Comparison of ENCODE assay signal across 8 cellular contexts in the genomic region with DNA sequence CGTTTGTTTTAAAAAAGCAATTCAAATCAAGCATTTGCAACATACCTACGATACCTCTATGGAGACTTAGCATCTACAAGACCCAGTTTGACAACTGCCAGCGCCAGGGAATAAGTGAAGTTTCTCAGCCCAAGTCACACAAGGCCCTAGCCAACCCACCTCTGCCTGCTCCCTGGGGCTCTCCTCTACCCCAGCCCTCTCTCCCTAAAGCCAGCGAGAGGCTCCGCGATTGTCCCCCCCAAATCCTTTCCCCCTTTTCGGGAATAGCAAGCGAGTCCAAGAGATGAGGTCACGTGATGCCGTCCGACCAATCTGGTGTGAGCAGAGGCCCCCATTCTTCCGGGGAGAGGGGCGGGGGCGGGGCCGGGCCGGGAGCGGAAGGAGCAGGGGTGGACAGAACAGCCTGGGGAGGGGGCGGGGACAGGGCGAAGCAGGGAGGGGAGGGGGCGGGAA.
DNase-seq lines count a peak whose midpoint lies in the region; ATAC-seq, FAIRE-seq and TF ChIP-seq lines count a peak whose summit lies in the region.

No MANE protein-coding gene starts in this region.

- no peaks in the 10 kb centered on the region for H3K36me3 ChIP-seq in heart left ventricle
- no peaks in the 10 kb centered on the region for H3K36me3 ChIP-seq in pancreas
- H3K36me3 ChIP-seq in thymus (ENCODE audit: control insufficient read depth, insufficient read depth), result no peaks in the 10 kb centered on the region

- ATAC-seq in GM21723 (IDR thresholded peaks at IDR 0.05; ENCODE audit: unreplicated experiment) (peak; percentile 77), heart left ventricle (peak; percentile 92 to 96 (median 96)), pancreas (peak; percentile 95 to 97 (median 96))
- peak; percentile 90 for ATAC-seq in activated naive CD8-positive, alpha-beta T cell treated with anti-CD3 and anti-CD28 coated beads, Interleukin-2, amount 10 ng/mL, durations not matched to agents 7 days and 5 days (ENCODE audit: low read depth)

- DNase-seq in DMS153 treated with DMSO at 0.1 percent for 48 hours (lab: John Stamatoyannopoulos, UW; ENCODE audit: unreplicated experiment), result peak; percentile 78
- peak; percentile 57 for DNase-seq in LoVo (ENCODE audit: low spot score)
- DNase-seq in SKM-1 treated with dmso at 0.1 percent for 144 hours (lab: John Stamatoyannopoulos, UW; ENCODE audit: unreplicated experiment), result peak; percentile 48
- peak; percentile 74 for DNase-seq in activated naive CD8-positive, alpha-beta T cell treated with anti-CD3 and anti-CD28 coated beads, Interleukin-2, amount 10 ng/mL, durations not matched to agents 7 days and 5 days
- peak; percentile 94 to 96 (median 95) for DNase-seq in heart left ventricle
- peak; percentile 93 to 96 (median 94) for DNase-seq in pancreas

- H3K9me3 ChIP-seq in heart left ventricle (no peaks in the 10 kb centered on the region), pancreas (no peaks in the 10 kb centered on the region), thymus (ENCODE audit: control insufficient read depth) (no peaks in the 10 kb centered on the region)

- no peak for TF ChIP-seq POLR2A in heart left ventricle (IDR thresholded peaks at IDR 0.05)

- 0 to 1% (median 1%) methylated on average over 8 to 17 of the region's 20 CpGs for whole genome bisulfite sequencing in heart left ventricle, 4 donors
- WGBS in pancreas, 2 donors, result 1% methylated on average over 12 to 17 of the region's 20 CpGs
- under 1% methylated on average over 19 of the region's 20 CpGs for WGBS in thymus

- no peaks in the 10 kb centered on the region for H3K9me3 Mint-ChIP-seq in activated naive CD8-positive, alpha-beta T cell treated with anti-CD3 and anti-CD28 coated beads, Interleukin-2, amount 10 ng/mL, durations not matched to agents 7 days and 5 days

- intact Hi-C loops in heart left ventricle (cut with DNase I), result loop anchor here in 1 of 10 donors (5.0 kb wide), 1 partner anchor 465 kb away; a partner anchor contains a TSS
- intact Hi-C loops in pancreas (cut with DNase I), result no loop called here

- FAIRE-seq in pancreas (lab: Jason Lieb, UNC), result no peak

- H3K27ac Mint-ChIP-seq in activated naive CD8-positive, alpha-beta T cell treated with anti-CD3 and anti-CD28 coated beads, Interleukin-2, amount 10 ng/mL, durations not matched to agents 7 days and 5 days, result peak overlapping the region; percentile 84

- peaks cover 6% of the 10 kb centered on the region for H3K4me1 Mint-ChIP-seq in activated naive CD8-positive, alpha-beta T cell treated with anti-CD3 and anti-CD28 coated beads, Interleukin-2, amount 10 ng/mL, durations not matched to agents 7 days and 5 days

- POLR2A ChIA-PET in activated naive CD8-positive, alpha-beta T cell treated with anti-CD3 and anti-CD28 coated beads, Interleukin-2, amount 10 ng/mL, durations not matched to agents 7 days and 5 days (lab: Charles Lee), result no interaction called here

- no peaks in the 10 kb centered on the region for H3K27me3 ChIP-seq in heart left ventricle
- H3K27me3 ChIP-seq in pancreas, result no peaks in the 10 kb centered on the region
- H3K27me3 ChIP-seq in thymus (ENCODE audit: control insufficient read depth, insufficient read depth), result no peaks in the 10 kb centered on the region

- H3K27me3 Mint-ChIP-seq in activated naive CD8-positive, alpha-beta T cell treated with anti-CD3 and anti-CD28 coated beads, Interleukin-2, amount 10 ng/mL, durations not matched to agents 7 days and 5 days, result no peaks in the 10 kb centered on the region

- TF ChIP-seq CTCF in heart left ventricle (IDR thresholded peaks at IDR 0.05), result no peak
- no peak for TF ChIP-seq CTCF in pancreas (IDR thresholded peaks at IDR 0.05)

- peak overlapping the region in 11 of 12 donors; percentile 38 to 86 (median 76) for H3K27ac ChIP-seq in heart left ventricle
- peak overlapping the region in 3 of 4 donors; percentile 18 to 76 (median 69) for H3K27ac ChIP-seq in pancreas
- H3K27ac ChIP-seq in thymus (ENCODE audit: low read depth), result peak overlapping the region; percentile 19

- peak overlapping the region; percentile 95 for H3K4me3 Mint-ChIP-seq in activated naive CD8-positive, alpha-beta T cell treated with anti-CD3 and anti-CD28 coated beads, Interleukin-2, amount 10 ng/mL, durations not matched to agents 7 days and 5 days

- H3K4me3 ChIP-seq in heart left ventricle, result peak overlapping the region; percentile 38 to 82 (median 69)
- peak overlapping the region; percentile 52 to 68 (median 56) for H3K4me3 ChIP-seq in pancreas
- H3K4me3 ChIP-seq in thymus (ENCODE audit: low read length), result peak overlapping the region; percentile 54

- no peaks in the 10 kb centered on the region for H3K36me3 Mint-ChIP-seq in activated naive CD8-positive, alpha-beta T cell treated with anti-CD3 and anti-CD28 coated beads, Interleukin-2, amount 10 ng/mL, durations not matched to agents 7 days and 5 days

- H3K4me1 ChIP-seq in heart left ventricle, result peaks cover 0 to 19% (median 9%) of the 10 kb centered on the region in 12 donors
- peaks cover 0 to 6% (median 3%) of the 10 kb centered on the region in 3 donors for H3K4me1 ChIP-seq in pancreas
- H3K4me1 ChIP-seq in thymus (ENCODE audit: control insufficient read depth, insufficient read depth, low read length), result peaks cover 6% of the 10 kb centered on the region

Comparison
In these comparisons a context has a peak if more than half of its experiments do, and no peak if none do; other contexts are left out.
1. Peak in every context shown above with its lines: DNase-seq, ATAC-seq, H3K4me3 ChIP-seq and H3K27ac ChIP-seq.
2. H3K27ac ChIP-seq: peak in every context shown above with its lines; median percentile 76 in heart left ventricle; 69 in pancreas; 19 in thymus.